Comparison of ENCODE assay signal across 2 cellular contexts in the genomic region with DNA sequence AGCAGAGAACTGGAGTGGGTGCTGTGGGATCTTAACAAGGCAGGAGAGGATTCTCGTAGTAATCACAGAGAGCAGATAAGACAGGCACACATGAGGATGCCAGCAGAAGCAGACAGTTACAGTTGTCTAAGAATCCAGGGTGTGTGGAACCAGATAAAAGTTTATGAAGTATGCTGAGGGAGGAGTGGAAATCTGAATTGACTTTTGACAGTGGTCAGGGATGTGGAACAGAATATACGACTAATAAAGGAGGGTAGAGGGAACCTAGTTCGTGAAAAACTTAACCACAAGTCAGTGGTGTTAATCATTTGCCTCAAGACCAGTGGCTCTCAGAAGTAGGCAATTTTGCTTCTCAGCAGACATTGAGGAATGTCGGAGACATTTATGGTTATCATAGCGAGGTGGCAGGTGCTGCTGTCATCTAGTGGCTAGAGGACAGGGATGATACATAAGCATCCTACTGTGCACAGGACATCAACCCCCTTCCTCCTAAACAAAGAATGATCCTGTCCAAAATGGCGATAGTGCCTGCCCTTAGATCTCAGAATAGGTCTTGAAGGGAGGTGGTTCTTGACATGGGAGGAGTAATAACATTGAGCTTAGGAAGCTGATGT.
TF ChIP-seq lines count a peak whose summit lies in the region.

No MANE protein-coding gene starts in this region.

TF ChIP-seq in WTC11, 78 proteins besides CTCF, POLR2A, EP300 and RAD21 (continued from another document):
- TF ChIP-seq, protein P1, sequence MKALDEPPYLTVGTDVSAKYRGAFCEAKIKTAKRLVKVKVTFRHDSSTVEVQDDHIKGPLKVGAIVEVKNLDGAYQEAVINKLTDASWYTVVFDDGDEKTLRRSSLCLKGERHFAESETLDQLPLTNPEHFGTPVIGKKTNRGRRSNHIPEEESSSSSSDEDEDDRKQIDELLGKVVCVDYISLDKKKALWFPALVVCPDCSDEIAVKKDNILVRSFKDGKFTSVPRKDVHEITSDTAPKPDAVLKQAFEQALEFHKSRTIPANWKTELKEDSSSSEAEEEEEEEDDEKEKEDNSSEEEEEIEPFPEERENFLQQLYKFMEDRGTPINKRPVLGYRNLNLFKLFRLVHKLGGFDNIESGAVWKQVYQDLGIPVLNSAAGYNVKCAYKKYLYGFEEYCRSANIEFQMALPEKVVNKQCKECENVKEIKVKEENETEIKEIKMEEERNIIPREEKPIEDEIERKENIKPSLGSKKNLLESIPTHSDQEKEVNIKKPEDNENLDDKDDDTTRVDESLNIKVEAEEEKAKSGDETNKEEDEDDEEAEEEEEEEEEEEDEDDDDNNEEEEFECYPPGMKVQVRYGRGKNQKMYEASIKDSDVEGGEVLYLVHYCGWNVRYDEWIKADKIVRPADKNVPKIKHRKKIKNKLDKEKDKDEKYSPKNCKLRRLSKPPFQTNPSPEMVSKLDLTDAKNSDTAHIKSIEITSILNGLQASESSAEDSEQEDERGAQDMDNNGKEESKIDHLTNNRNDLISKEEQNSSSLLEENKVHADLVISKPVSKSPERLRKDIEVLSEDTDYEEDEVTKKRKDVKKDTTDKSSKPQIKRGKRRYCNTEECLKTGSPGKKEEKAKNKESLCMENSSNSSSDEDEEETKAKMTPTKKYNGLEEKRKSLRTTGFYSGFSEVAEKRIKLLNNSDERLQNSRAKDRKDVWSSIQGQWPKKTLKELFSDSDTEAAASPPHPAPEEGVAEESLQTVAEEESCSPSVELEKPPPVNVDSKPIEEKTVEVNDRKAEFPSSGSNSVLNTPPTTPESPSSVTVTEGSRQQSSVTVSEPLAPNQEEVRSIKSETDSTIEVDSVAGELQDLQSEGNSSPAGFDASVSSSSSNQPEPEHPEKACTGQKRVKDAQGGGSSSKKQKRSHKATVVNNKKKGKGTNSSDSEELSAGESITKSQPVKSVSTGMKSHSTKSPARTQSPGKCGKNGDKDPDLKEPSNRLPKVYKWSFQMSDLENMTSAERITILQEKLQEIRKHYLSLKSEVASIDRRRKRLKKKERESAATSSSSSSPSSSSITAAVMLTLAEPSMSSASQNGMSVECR (CRISPR knock-in tag; IDR thresholded peaks at IDR 0.05; ENCODE audit: borderline replicate concordance), result no peak
- TF ChIP-seq RORB (CRISPR knock-in tag; IDR thresholded peaks at IDR 0.05), result no peak
- no peak for TF ChIP-seq CREB1 (CRISPR knock-in tag; IDR thresholded peaks at IDR 0.05)
- no peak for TF ChIP-seq NFATC4 (CRISPR knock-in tag; IDR thresholded peaks at IDR 0.05)
TF ChIP-seq in WTC11: peak in this region for 0.

TF ChIP-seq in neural cell, 6 proteins besides CTCF, POLR2A, EP300 and RAD21 (continued from another document):
- TF ChIP-seq MXI1 (conservative IDR thresholded peaks at IDR 0.05; ENCODE audit: poor library complexity, severe bottlenecking) (no peak), POLR2AphosphoS5 (IDR thresholded peaks at IDR 0.05) (no peak), SMC3 (conservative IDR thresholded peaks at IDR 0.05; ENCODE audit: poor library complexity) (no peak)
